ENCODE assay signal across 8 cellular contexts in genomic region chr16:11354407-11354732, GRCh38. TPM values are rescaled to one million over a fixed set of nuclear protein-coding genes. Genes with fewer than 3 reads are reported as not detected.
DNase-seq lines count a peak whose midpoint lies in the region; ATAC-seq and TF ChIP-seq lines count a peak whose summit lies in the region.

No MANE protein-coding gene starts in this region.

- H3K4me3 ChIP-seq in KMS-11 (IDR thresholded peaks at IDR 0.05; ENCODE audit: insufficient read depth, low read depth, low read length) = no peak overlapping the region
- peak overlapping the region; percentile 36 for H3K4me3 ChIP-seq in naive thymus-derived CD4-positive, alpha-beta T cell (ENCODE audit: low read length)
- no peak overlapping the region for H3K4me3 ChIP-seq in upper lobe of right lung

- peaks cover 25 to 74% (median 60%) of the 10 kb centered on the region in 7 donors for H3K4me1 Mint-ChIP-seq in naive thymus-derived CD4-positive, alpha-beta T cell

- no peaks in the 10 kb centered on the region for H3K9me3 Mint-ChIP-seq in naive thymus-derived CD4-positive, alpha-beta T cell

- peaks cover 0 to 12% (median 0%) of the 10 kb centered on the region in 5 donors for H3K27me3 Mint-ChIP-seq in naive thymus-derived CD4-positive, alpha-beta T cell

- intact Hi-C loops in naive thymus-derived CD4-positive, alpha-beta T cell (cut with micrococcal nuclease) = loop anchor here (1.0 to 2.0 kb wide), 8 partner anchors 9 to 390 kb away; partner anchors contain the start of genes RMI2 (in 2 of the 2) and SOCS1 (in 1 of the 2)
- intact Hi-C loops in upper lobe of right lung (cut with DNase I) = loop anchor here (10.0 kb wide), 1 partner anchor 390 kb away; no protein-coding TSS in a partner anchor

- peak overlapping the region; percentile 79 to 86 (median 84) for H3K4me3 Mint-ChIP-seq in naive thymus-derived CD4-positive, alpha-beta T cell

- H3K36me3 Mint-ChIP-seq in naive thymus-derived CD4-positive, alpha-beta T cell = peaks cover 0 to 32% (median 0%) of the 10 kb centered on the region in 5 donors

- H3K4me2 ChIP-seq in KMS-11 = peak overlapping the region; percentile 50

- H3K27ac Mint-ChIP-seq in naive thymus-derived CD4-positive, alpha-beta T cell = peak overlapping the region; percentile 92 to 99 (median 97)

- no peak overlapping the region for H2AFZ ChIP-seq in KMS-11 (ENCODE audit: low read depth)

- no peaks in the 10 kb centered on the region for H3K9me3 ChIP-seq in naive thymus-derived CD4-positive, alpha-beta T cell (ENCODE audit: control insufficient read depth in 2 of 3, low read length in 3 of 3)
- H3K9me3 ChIP-seq in upper lobe of right lung = no peaks in the 10 kb centered on the region

- H4K20me1 ChIP-seq in KMS-11 (ENCODE audit: insufficient read depth) = peaks cover 12% of the 10 kb centered on the region

- H3K36me3 ChIP-seq in KMS-11 (ENCODE audit: insufficient read depth) = no peaks in the 10 kb centered on the region
- H3K36me3 ChIP-seq in naive thymus-derived CD4-positive, alpha-beta T cell (ENCODE audit: control insufficient read depth in 2 of 3, insufficient read depth in 3 of 3, low read length in 3 of 3) = no peaks in the 10 kb centered on the region
- no peaks in the 10 kb centered on the region for H3K36me3 ChIP-seq in upper lobe of right lung

- CTCF ChIA-PET in naive thymus-derived CD4-positive, alpha-beta T cell (lab: Charles Lee) = interaction anchor here (0.9 to 3.4 kb wide), 9 partner anchors 11 to 391 kb away, joined by 4 to 19 read pairs (median 6); partner anchors contain the start of gene SOCS1

- H3K27ac ChIP-seq in KMS-11 = no peak overlapping the region; the same call in 1 of the 2 replicates
- H3K27ac ChIP-seq in naive thymus-derived CD4-positive, alpha-beta T cell (ENCODE audit: low read depth, low read length) = peak overlapping the region; percentile 71
- no peak overlapping the region for H3K27ac ChIP-seq in upper lobe of right lung

- DNase-seq in naive thymus-derived CD4-positive, alpha-beta T cell = peak in 1 of 9 donors; percentile 14
- DNase-seq in upper lobe of right lung (no peak), amniotic stem cell (lab: John Stamatoyannopoulos, UW) (no peak), HK-2 (ENCODE audit: unreplicated experiment) (no peak), HCEC 1CT (no peak)

- ATAC-seq in GM18909 (IDR thresholded peaks at IDR 0.05; ENCODE audit: poor library complexity, unreplicated experiment) = peak; percentile 37
- ATAC-seq in HG02610 (IDR thresholded peaks at IDR 0.05; ENCODE audit: unreplicated experiment) = peak; percentile 11
- peak; percentile 50 for ATAC-seq in naive thymus-derived CD4-positive, alpha-beta T cell
- ATAC-seq in upper lobe of right lung = no peak

- H3K4me1 ChIP-seq in KMS-11 (ENCODE audit: low read depth, poor library complexity, severe bottlenecking) = peaks cover 43% of the 10 kb centered on the region
- peaks cover 24 to 38% of the 10 kb centered on the region in 2 donors for H3K4me1 ChIP-seq in naive thymus-derived CD4-positive, alpha-beta T cell (ENCODE audit: control insufficient read depth in 2 of 2, insufficient read depth in 2 of 2, low read length in 2 of 2)
- peaks cover 40% of the 10 kb centered on the region for H3K4me1 ChIP-seq in upper lobe of right lung

- no peak for TF ChIP-seq CTCF in KMS-11 (conservative IDR thresholded peaks at IDR 0.05; ENCODE audit: low read depth, low read length)
- no peak for TF ChIP-seq CTCF in upper lobe of right lung (IDR thresholded peaks at IDR 0.05)

- POLR2A ChIA-PET in naive thymus-derived CD4-positive, alpha-beta T cell (lab: Charles Lee) = interaction anchor here (0.6 to 2.8 kb wide), 18 partner anchors 13 to 562 kb away, joined by 3 to 55 read pairs (median 4); partner anchors contain the start of genes GSPT1, SOCS1 and ZC3H7A

- H3K9ac ChIP-seq in KMS-11 = no peak overlapping the region

- H3K79me2 ChIP-seq in KMS-11 (ENCODE audit: insufficient read depth, low read depth) = no peaks in the 10 kb centered on the region

- H3K27me3 ChIP-seq in KMS-11 (ENCODE audit: insufficient read depth, low read depth) (peaks cover 10% of the 10 kb centered on the region; the same call in 1 of the 2 replicates), upper lobe of right lung (no peaks in the 10 kb centered on the region)
- no peaks in the 10 kb centered on the region for H3K27me3 ChIP-seq in naive thymus-derived CD4-positive, alpha-beta T cell (ENCODE audit: control insufficient read depth in 2 of 2, insufficient read depth in 2 of 2, low read length in 2 of 2)

RNA-seq across cellular contexts. Expression of gene RMI2, which starts 9.1 kb away (rescaled TPM):
- 10 to 100 TPM in 1 of 5 experiments, 1 to 10 TPM in 4; 1.8 to 57.0 (median 3.3) TPM for total RNA-seq in naive thymus-derived CD4-positive, alpha-beta T cell
- 10 to 100 TPM in 1 of 2 donors, 1 to 10 TPM in 1; 7.1 to 13.3 TPM for polyA plus RNA-seq in naive thymus-derived CD4-positive, alpha-beta T cell
- 1.2 TPM for total RNA-seq in upper lobe of right lung
